In the genomic region with DNA sequence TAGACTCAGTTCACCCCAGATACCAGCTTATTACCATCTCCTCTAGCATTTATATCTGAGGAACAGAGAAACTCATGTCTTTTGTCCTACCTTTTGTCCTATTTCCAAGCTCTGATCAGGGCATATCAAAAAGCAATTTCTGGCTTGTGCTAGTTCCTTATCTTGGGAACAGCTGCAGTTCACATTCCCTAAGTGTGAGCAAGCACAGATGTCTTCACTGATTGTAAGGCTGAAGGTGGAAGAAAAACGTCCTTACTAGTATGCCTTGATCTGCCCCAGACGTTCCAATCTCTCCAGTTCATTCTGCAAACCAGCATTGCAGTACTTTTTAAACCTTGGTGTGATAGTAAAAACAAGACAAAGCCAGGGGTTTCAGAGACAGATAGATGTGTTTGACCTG, we compare ENCODE assay signal across 1 cellular context.
TF ChIP-seq lines count a peak whose summit lies in the region.

No MANE protein-coding gene starts in this region.

TF ChIP-seq in H1, 55 proteins besides CTCF, POLR2A, EP300 and RAD21:
- no peak for TF ChIP-seq CHD1 (IDR thresholded peaks at IDR 0.05; ENCODE audit: low read depth, low read length)
- TF ChIP-seq CREB1 (IDR thresholded peaks at IDR 0.05) = no peak
- no peak for TF ChIP-seq SP4 (IDR thresholded peaks at IDR 0.05; ENCODE audit: low read length)
